In genomic region chr11:131064373-131064991, GRCh38 we compare ENCODE assay signal across 8 cellular contexts.
DNase-seq lines count a peak whose midpoint lies in the region; ATAC-seq and TF ChIP-seq lines count a peak whose summit lies in the region.

No MANE protein-coding gene starts in this region.

- no peaks in the 10 kb centered on the region for H3K36me3 Mint-ChIP-seq in nephron (ENCODE audit: low read depth)
- H3K36me3 Mint-ChIP-seq in natural killer cell treated with Interleukin-12 subunit alpha and Interleukin-12 subunit beta and Interleukin-15 and Interleukin-18, amount 100 ng/mL, for 72 hours, result no peaks in the 10 kb centered on the region

- H3K36me3 ChIP-seq in HUES64 (ENCODE audit: insufficient read depth, low read length) (no peaks in the 10 kb centered on the region), SJCRH30 (no peaks in the 10 kb centered on the region)

- peak; percentile 93 for ATAC-seq in GM19395 (IDR thresholded peaks at IDR 0.05; ENCODE audit: unreplicated experiment)
- ATAC-seq in natural killer cell treated with Interleukin-12 subunit alpha and Interleukin-12 subunit beta and Interleukin-15 and Interleukin-18, amount 100 ng/mL, for 72 hours, result no peak

- 0 out of 2 replicates have a peak overlapping the region, but pooled peaks have one; percentile 22 for H3K9ac ChIP-seq in HUES64 (ENCODE audit: low read depth, low read length)

- H3K27ac Mint-ChIP-seq in nephron, result no peak overlapping the region
- H3K27ac Mint-ChIP-seq in natural killer cell treated with Interleukin-12 subunit alpha and Interleukin-12 subunit beta and Interleukin-15 and Interleukin-18, amount 100 ng/mL, for 72 hours, result no peak overlapping the region

- H3K9me3 ChIP-seq in HUES64 (ENCODE audit: insufficient read depth, low read depth, low read length) (no peaks in the 10 kb centered on the region), SJCRH30 (replicated peaks) (no peaks in the 10 kb centered on the region)

- H3K4me1 Mint-ChIP-seq in nephron, result peaks cover 5% of the 10 kb centered on the region
- H3K4me1 Mint-ChIP-seq in natural killer cell treated with Interleukin-12 subunit alpha and Interleukin-12 subunit beta and Interleukin-15 and Interleukin-18, amount 100 ng/mL, for 72 hours (ENCODE audit: low read depth in 2 of 2), result no peaks in the 10 kb centered on the region

- H3K4me3 ChIP-seq in HUES64 (ENCODE audit: low read length), result no peak overlapping the region
- H3K4me3 ChIP-seq in SJCRH30, result no peak overlapping the region

- peaks cover 18% of the 10 kb centered on the region for H3K4me1 ChIP-seq in HUES64 (ENCODE audit: insufficient read depth, low read length)
- no peaks in the 10 kb centered on the region for H3K4me1 ChIP-seq in SJCRH30

- TF ChIP-seq CTCF in nephron (IDR thresholded peaks at IDR 0.05; ENCODE audit: unreplicated experiment in 3 of 3), result peak; percentile 93 to 96 (median 94)

- H3K27me3 ChIP-seq in HUES64 (ENCODE audit: insufficient read depth, low read length) (no peaks in the 10 kb centered on the region), SJCRH30 (peaks cover 9% of the 10 kb centered on the region; the same call in 1 of the 2 replicates)

- peaks cover 18% of the 10 kb centered on the region for H3K27me3 Mint-ChIP-seq in nephron (ENCODE audit: low read depth)
- H3K27me3 Mint-ChIP-seq in natural killer cell treated with Interleukin-12 subunit alpha and Interleukin-12 subunit beta and Interleukin-15 and Interleukin-18, amount 100 ng/mL, for 72 hours, result peaks cover 9 to 21% of the 10 kb centered on the region in 2 donors

- H3K27ac ChIP-seq in HUES64 (ENCODE audit: low read depth, low read length) (peak overlapping the region; percentile 32; the same call in 1 of the 2 replicates), SJCRH30 (no peak overlapping the region)

- peak; percentile 66 for DNase-seq in DMS53 (lab: John Stamatoyannopoulos, UW)
- DNase-seq in DMS53 treated with DMSO at 0.1 percent for 48 hours (lab: John Stamatoyannopoulos, UW; ENCODE audit: unreplicated experiment), result no peak
- peak; percentile 26 to 69 for DNase-seq in SJCRH30
- peak; percentile 49 for DNase-seq in epidermal melanocyte (ENCODE audit: insufficient read length, low spot score)
- DNase-seq in natural killer cell treated with Interleukin-12 subunit alpha and Interleukin-12 subunit beta and Interleukin-15 and Interleukin-18, amount 100 ng/mL, for 72 hours (ENCODE audit: low spot score), result no peak

- no peak overlapping the region for H3K4me3 Mint-ChIP-seq in nephron
- no peak overlapping the region for H3K4me3 Mint-ChIP-seq in natural killer cell treated with Interleukin-12 subunit alpha and Interleukin-12 subunit beta and Interleukin-15 and Interleukin-18, amount 100 ng/mL, for 72 hours

- WGBS in HUES64, result 41% methylated on average over 11 of the region's 12 CpGs

- H3K9me3 Mint-ChIP-seq in nephron, result no peaks in the 10 kb centered on the region
- H3K9me3 Mint-ChIP-seq in natural killer cell treated with Interleukin-12 subunit alpha and Interleukin-12 subunit beta and Interleukin-15 and Interleukin-18, amount 100 ng/mL, for 72 hours, result peaks cover 3% of the 10 kb centered on the region

Comparison
In these comparisons a context has a peak if more than half of its experiments do, and no peak if none do; other contexts are left out.
1. DNase-seq: peak in DMS53 (single experiment), SJCRH30 (2 of 2) and epidermal melanocyte (single experiment); none in DMS53 treated with DMSO at 0.1 percent for 48 hours (single experiment) and natural killer cell treated with Interleukin-12 subunit alpha and Interleukin-12 subunit beta and Interleukin-15 and Interleukin-18, amount 100 ng/mL, for 72 hours (single experiment).